Comparison of ENCODE assay signal across 2 cellular contexts in the genomic region with DNA sequence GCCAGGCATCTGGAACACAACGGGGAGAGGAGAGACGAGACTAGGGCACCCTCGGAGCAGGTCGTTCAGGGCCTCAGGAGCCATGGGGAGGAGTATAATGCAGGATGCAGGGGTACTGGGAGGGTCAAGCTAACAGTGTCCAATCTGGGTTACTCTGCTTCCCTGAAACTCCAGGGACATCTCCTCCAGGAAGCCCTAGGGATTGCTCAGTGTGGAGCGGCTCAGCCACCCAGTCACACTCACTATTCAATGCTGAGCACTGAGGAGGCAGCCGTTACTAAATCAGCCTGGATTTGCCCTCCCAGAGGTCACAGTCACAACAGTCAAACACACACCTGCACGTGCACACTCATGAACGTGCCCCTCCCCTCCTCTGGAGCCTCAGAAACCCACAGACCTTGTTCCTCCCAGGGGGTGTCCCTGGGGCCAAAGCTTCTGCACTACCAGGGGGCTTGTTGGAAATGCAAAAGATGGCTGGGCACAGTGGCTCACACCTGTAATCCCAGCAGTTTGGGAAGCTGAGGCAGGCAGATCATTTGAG.
A peak's percentile ranks its signal among the peaks of the same experiment; 100 is the strongest.
TF ChIP-seq lines count a peak whose summit lies in the region.

No MANE protein-coding gene starts in this region.

TF ChIP-seq in IMR-90, 13 proteins besides CTCF, POLR2A, EP300 and RAD21:
- TF ChIP-seq RCOR1 (IDR thresholded peaks at IDR 0.05; ENCODE audit: insufficient replicate concordance, low read length), result no peak
- TF ChIP-seq CHD1 (IDR thresholded peaks at IDR 0.05; ENCODE audit: low read depth, low read length), result no peak
- TF ChIP-seq MXI1 (IDR thresholded peaks at IDR 0.05; ENCODE audit: borderline replicate concordance, low read depth, low read length), result no peak
- TF ChIP-seq FOS (IDR thresholded peaks at IDR 0.05; ENCODE audit: low read depth, low read length), result no peak
- no peak for TF ChIP-seq NFE2L2 (IDR thresholded peaks at IDR 0.05; ENCODE audit: low read depth, low read length)
- TF ChIP-seq, protein P1, sequence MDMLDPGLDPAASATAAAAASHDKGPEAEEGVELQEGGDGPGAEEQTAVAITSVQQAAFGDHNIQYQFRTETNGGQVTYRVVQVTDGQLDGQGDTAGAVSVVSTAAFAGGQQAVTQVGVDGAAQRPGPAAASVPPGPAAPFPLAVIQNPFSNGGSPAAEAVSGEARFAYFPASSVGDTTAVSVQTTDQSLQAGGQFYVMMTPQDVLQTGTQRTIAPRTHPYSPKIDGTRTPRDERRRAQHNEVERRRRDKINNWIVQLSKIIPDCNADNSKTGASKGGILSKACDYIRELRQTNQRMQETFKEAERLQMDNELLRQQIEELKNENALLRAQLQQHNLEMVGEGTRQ (IDR thresholded peaks at IDR 0.05; ENCODE audit: low read depth, low read length), result no peak
- TF ChIP-seq MAZ (IDR thresholded peaks at IDR 0.05; ENCODE audit: borderline replicate concordance, low read depth, low read length), result no peak

TF ChIP-seq in K562, 482 proteins besides CTCF, POLR2A, EP300 and RAD21:
- TF ChIP-seq NFIC (IDR thresholded peaks at IDR 0.05), result no peak
- TF ChIP-seq, protein P2, sequence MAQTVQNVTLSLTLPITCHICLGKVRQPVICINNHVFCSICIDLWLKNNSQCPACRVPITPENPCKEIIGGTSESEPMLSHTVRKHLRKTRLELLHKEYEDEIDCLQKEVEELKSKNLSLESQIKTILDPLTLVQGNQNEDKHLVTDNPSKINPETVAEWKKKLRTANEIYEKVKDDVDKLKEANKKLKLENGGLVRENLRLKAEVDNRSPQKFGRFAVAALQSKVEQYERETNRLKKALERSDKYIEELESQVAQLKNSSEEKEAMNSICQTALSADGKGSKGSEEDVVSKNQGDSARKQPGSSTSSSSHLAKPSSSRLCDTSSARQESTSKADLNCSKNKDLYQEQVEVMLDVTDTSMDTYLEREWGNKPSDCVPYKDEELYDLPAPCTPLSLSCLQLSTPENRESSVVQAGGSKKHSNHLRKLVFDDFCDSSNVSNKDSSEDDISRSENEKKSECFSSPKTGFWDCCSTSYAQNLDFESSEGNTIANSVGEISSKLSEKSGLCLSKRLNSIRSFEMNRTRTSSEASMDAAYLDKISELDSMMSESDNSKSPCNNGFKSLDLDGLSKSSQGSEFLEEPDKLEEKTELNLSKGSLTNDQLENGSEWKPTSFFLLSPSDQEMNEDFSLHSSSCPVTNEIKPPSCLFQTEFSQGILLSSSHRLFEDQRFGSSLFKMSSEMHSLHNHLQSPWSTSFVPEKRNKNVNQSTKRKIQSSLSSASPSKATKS (CRISPR knock-in tag; IDR thresholded peaks at IDR 0.05), result no peak
- no peak for TF ChIP-seq NR2F6 (CRISPR knock-in tag; IDR thresholded peaks at IDR 0.05)
- TF ChIP-seq ZFP36 (IDR thresholded peaks at IDR 0.05; ENCODE audit: low read depth, low read length, partially characterized antibody), result peak; percentile 65
- peak; percentile 24; the same call in 1 of the 2 replicates for TF ChIP-seq ZC3H4 (CRISPR knock-in tag; IDR thresholded peaks at IDR 0.05; ENCODE audit: borderline replicate concordance)
- no peak for TF ChIP-seq ZNF263 (CRISPR knock-in tag; IDR thresholded peaks at IDR 0.05; ENCODE audit: borderline replicate concordance)
- TF ChIP-seq BHLHE40 (IDR thresholded peaks at IDR 0.05; ENCODE audit: low read length), result peak; percentile 67; the same call in 1 of the 2 replicates
